Comparison of ENCODE assay signal across 22 cellular contexts in the genomic region with DNA sequence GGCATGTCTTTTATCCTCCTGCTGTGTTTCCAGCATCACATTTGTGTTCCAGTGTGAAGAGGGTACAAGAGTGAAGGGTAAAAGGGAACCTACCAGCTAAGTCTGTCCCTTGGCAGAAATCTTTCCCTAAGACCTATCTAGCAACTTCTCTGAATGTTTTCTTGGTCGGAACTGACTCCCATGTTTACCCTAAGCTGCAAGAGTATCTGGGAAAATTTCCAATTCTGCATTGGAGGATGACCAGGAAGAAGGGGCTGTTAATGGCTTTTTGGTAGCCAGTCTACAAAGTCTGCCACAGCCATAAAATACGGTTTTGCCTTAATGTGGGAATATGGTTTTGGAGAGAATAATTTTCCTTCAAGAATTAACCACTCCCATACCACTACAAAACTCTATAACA.
"Had no signal": no experiment of that assay in that cellular context is flagged by ENCODE, and none has a peak within 500 bp of the region (broad histone marks: within the 10 kb centered on the region; RNA-seq: fewer than 3 reads in every experiment).

No MANE protein-coding gene starts in this region.

- H3K4me1 ChIP-seq: spleen, tibial nerve had no signal

- H3K27ac ChIP-seq: coronary artery, neutrophil, pancreas, right atrium auricular region, skin epidermis, spleen, thoracic aorta, tibial nerve, upper lobe of left lung had no signal

- ATAC-seq: effector memory CD8-positive, alpha-beta T cell; left colon; mucosa of descending colon; natural killer cell treated with Interleukin-12 subunit alpha and Interleukin-12 subunit beta and Interleukin-15 and Interleukin-18, amount 100 ng/mL, for 72 hours; stimulated activated naive B cell treated with anti-CD40 and anti-IgM and Interleukin-4, amounts not matched to agents 10 μg/mL and 1 μg/mL and 100 μg/mL, for 72 hours had no signal

- H3K9me3 ChIP-seq: mucosa of descending colon, neutrophil, pancreas, right atrium auricular region, spleen, thoracic aorta, tibial nerve, upper lobe of left lung had no signal

- DNase-seq: effector memory CD8-positive, alpha-beta T cell; hypothalamus; immature natural killer cell; islet precursor cell; kidney glomerular epithelial cell; left colon; mesenchymal stem cell; mucosa of descending colon; naive B cell; pancreas; spleen; stimulated activated CD4-positive, alpha-beta T cell treated with anti-CD3 and anti-CD28 coated beads, Interleukin-4, amount 100 ng/mL, for 4 hours; stimulated activated naive B cell treated with anti-CD40 and anti-IgM and Interleukin-4, amounts not matched to agents 10 μg/mL and 1 μg/mL and 100 μg/mL, for 72 hours; upper lobe of left lung had no signal

- H3K27me3 ChIP-seq: pancreas, right atrium auricular region, tibial nerve, upper lobe of left lung had no signal

- H3K4me3 ChIP-seq: coronary artery, lung, mucosa of descending colon, pancreas, right atrium auricular region, skin epidermis, spleen, thoracic aorta, tibial nerve, upper lobe of left lung had no signal

- H3K36me3 ChIP-seq: neutrophil, pancreas, right atrium auricular region, spleen, thoracic aorta, tibial nerve, upper lobe of left lung had no signal
